In genomic region chr19:45137179-45137761, GRCh38 we compare ENCODE assay signal across 1 cellular context.
A peak's percentile ranks its signal among the peaks of the same experiment; 100 is the strongest.
TF ChIP-seq lines count a peak whose summit lies in the region.

No MANE protein-coding gene starts in this region.

TF ChIP-seq in GM12878, 131 proteins besides CTCF, POLR2A, EP300 and RAD21 (continued from another document and continues in another):
- TF ChIP-seq EGR1 (IDR thresholded peaks at IDR 0.05; ENCODE audit: borderline replicate concordance in 1 of 2, low read depth in 2 of 2, low read length in 2 of 2) (no peak), ZZZ3 (IDR thresholded peaks at IDR 0.05; ENCODE audit: control insufficient read depth, insufficient read length, low read depth) (no peak), ZNF687 (IDR thresholded peaks at IDR 0.05) (peak; percentile 77), NBN (IDR thresholded peaks at IDR 0.05) (peak; percentile 69), ZNF592 (IDR thresholded peaks at IDR 0.05) (no peak), RB1 (IDR thresholded peaks at IDR 0.05; ENCODE audit: borderline replicate concordance) (peak; percentile 22; the same call in 1 of the 2 replicates), ATF2 (IDR thresholded peaks at IDR 0.05; ENCODE audit: low read length) (no peak), PBX3 (IDR thresholded peaks at IDR 0.05; ENCODE audit: insufficient replicate concordance, low read depth, low read length) (no peak), FOXM1 (IDR thresholded peaks at IDR 0.05; ENCODE audit: low read depth, low read length) (peak; percentile 53; the same call in 1 of the 2 replicates), USF2 (IDR thresholded peaks at IDR 0.05; ENCODE audit: borderline replicate concordance, low read depth, low read length) (no peak), SPI1 (IDR thresholded peaks at IDR 0.05; ENCODE audit: borderline replicate concordance, insufficient read depth, low read depth, low read length) (peak; percentile 61), NKRF (conservative IDR thresholded peaks at IDR 0.05) (0 out of 2 replicates have a peak, but pooled peaks have one; percentile 23), CREB1 (IDR thresholded peaks at IDR 0.05; ENCODE audit: low read depth) (no peak), USF1 (IDR thresholded peaks at IDR 0.05; ENCODE audit: borderline replicate concordance, extremely low read length, insufficient read depth, low read depth, low read length) (peak; percentile 15), ATF3 (IDR thresholded peaks at IDR 0.05; ENCODE audit: borderline replicate concordance, extremely low read depth, low read depth, low read length) (no peak), MEF2A (IDR thresholded peaks at IDR 0.05; ENCODE audit: insufficient read depth, low read depth, low read length) (0 out of 2 replicates have a peak, but pooled peaks have one; percentile 65), GATAD2B (conservative IDR thresholded peaks at IDR 0.05; ENCODE audit: low read depth) (peak; percentile 35), YY1 (IDR thresholded peaks at IDR 0.05; ENCODE audit: low read depth, low read length) (0 out of 2 replicates have a peak, but pooled peaks have one; percentile 38), MYC (IDR thresholded peaks at IDR 0.05; ENCODE audit: insufficient read depth, insufficient read length, insufficient replicate concordance, low read length, severe bottlenecking) (peak; percentile 77), CBFB (IDR thresholded peaks at IDR 0.05; ENCODE audit: low read depth) (peak; percentile 88), CHD4 (IDR thresholded peaks at IDR 0.05) (no peak), ZNF384 (IDR thresholded peaks at IDR 0.05; ENCODE audit: borderline replicate concordance, low read depth, low read length) (no peak), ATF7 (IDR thresholded peaks at IDR 0.05; ENCODE audit: low read depth) (peak; percentile 59; the same call in 1 of the 2 replicates), CEBPZ (IDR thresholded peaks at IDR 0.05; ENCODE audit: low read depth, low read length) (no peak), LARP7 (IDR thresholded peaks at IDR 0.05) (no peak), NR2F1 (conservative IDR thresholded peaks at IDR 0.05) (peak; percentile 35; the same call in 1 of the 2 replicates), TAF1 (IDR thresholded peaks at IDR 0.05; ENCODE audit: borderline replicate concordance, low read depth, low read length) (no peak), SMAD1 (IDR thresholded peaks at IDR 0.05; ENCODE audit: low read depth, partially characterized antibody) (no peak), RELB (IDR thresholded peaks at IDR 0.05; ENCODE audit: low read depth) (peak; percentile 85), BMI1 (IDR thresholded peaks at IDR 0.05; ENCODE audit: borderline replicate concordance) (peak; percentile 44; the same call in 1 of the 2 replicates), BCL11A (IDR thresholded peaks at IDR 0.05; ENCODE audit: low read depth, low read length) (peak; percentile 96), HDGF (IDR thresholded peaks at IDR 0.05) (peak; percentile 53)
